8 cellular contexts compared by ENCODE assay signal in the genomic region with DNA sequence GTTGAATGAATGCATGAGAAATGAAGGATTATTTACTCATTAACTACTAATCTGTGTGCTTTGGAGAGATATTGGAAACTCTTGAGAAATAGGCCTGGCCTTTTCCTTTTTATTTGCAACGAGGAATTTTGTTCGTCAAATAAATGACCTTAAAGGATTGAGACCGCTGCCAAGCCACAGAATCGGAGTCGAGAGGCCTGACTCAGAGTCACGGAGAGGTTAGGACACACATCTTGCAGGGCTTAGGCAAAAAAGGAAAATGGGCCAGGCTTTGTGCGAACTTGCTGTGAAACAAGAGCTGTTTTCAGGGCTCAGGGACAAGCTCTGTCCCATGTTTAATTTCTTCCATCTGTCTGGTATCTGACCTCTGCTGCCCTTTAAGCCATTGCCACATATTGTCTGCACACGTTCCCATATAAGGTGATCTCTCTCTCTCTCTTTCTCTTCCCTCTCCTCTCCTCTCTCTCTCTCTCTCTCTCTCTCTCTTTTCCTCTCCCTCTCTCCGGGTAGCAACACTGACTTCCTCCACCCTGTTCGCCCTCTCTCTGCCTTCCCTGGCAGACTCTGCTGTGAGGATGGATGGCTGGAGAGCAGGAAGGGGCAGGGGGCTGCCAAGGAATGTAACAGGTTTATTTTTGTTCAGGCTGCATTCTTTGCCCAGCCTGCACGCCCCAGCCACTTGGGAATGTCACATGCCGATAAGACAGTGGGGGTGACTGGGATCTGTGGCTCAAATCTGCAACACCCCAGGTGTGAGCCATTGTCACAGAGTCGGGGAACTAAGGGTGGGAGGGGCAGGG. TPM values are rescaled to one million over a fixed set of nuclear protein-coding genes. Genes with fewer than 3 reads are reported as not detected.
DNase-seq lines count a peak whose midpoint lies in the region; ATAC-seq, FAIRE-seq and TF ChIP-seq lines count a peak whose summit lies in the region.

No MANE protein-coding gene starts in this region.

- peak overlapping the region; percentile 68 to 89 (median 89) for H3K27ac ChIP-seq in thyroid gland

- peaks cover 4 to 46% of the 10 kb centered on the region in 2 donors for H3K4me1 ChIP-seq in thyroid gland

- H3K36me3 Mint-ChIP-seq in activated T-cell treated with anti-CD3 and anti-CD28 coated beads, Interleukin-2, amount 50 U/mL, for 4 hours (ENCODE audit: insufficient read depth): no peaks in the 10 kb centered on the region

- peaks cover 11% of the 10 kb centered on the region for H3K27me3 Mint-ChIP-seq in activated T-cell treated with anti-CD3 and anti-CD28 coated beads, Interleukin-2, amount 50 U/mL, for 4 hours (ENCODE audit: low read depth)

- intact Hi-C loops in thyroid gland (cut with DNase I): no loop called here

- DNase-seq in LHCN-M2 (ENCODE audit: low read depth): peak; percentile 96
- DNase-seq in bronchial epithelial cell (ENCODE audit: low read depth): peak; percentile 94
- DNase-seq in left kidney (ENCODE audit: low read depth, low spot score): peak; percentile 69
- DNase-seq in thyroid gland: peak; percentile 60 to 71
- no peak for DNase-seq in activated T-cell treated with anti-CD3 and anti-CD28 coated beads, Interleukin-2, amount 50 U/mL, for 4 hours
- no peak for DNase-seq in HT-29 (ENCODE audit: low spot score)

- WGBS in thyroid gland, 2 donors: 27 to 36% methylated on average over 12 to 13 of the region's 13 CpGs

- H3K9me3 ChIP-seq in thyroid gland: no peaks in the 10 kb centered on the region

- no peak for FAIRE-seq in bronchial epithelial cell (lab: Jason Lieb, UNC)

- no peak for TF ChIP-seq POLR2A in thyroid gland (IDR thresholded peaks at IDR 0.05)

- no peaks in the 10 kb centered on the region for H3K27me3 ChIP-seq in bronchial epithelial cell (ENCODE audit: control insufficient read depth, insufficient read depth, low read length)
- H3K27me3 ChIP-seq in thyroid gland: no peaks in the 10 kb centered on the region

- H3K4me3 ChIP-seq in bronchial epithelial cell (ENCODE audit: low read depth, low read length) (peak overlapping the region; percentile 5), thyroid gland (replicated peaks in 1 of 3) (no peak overlapping the region)

- TF ChIP-seq CTCF in bronchial epithelial cell (IDR thresholded peaks at IDR 0.05; ENCODE audit: insufficient read depth, low read length, severe bottlenecking) (no peak), thyroid gland (IDR thresholded peaks at IDR 0.05) (peak in 3 of 6 experiments; percentile 35 to 45 (median 37))

- H3K9me3 Mint-ChIP-seq in activated T-cell treated with anti-CD3 and anti-CD28 coated beads, Interleukin-2, amount 50 U/mL, for 4 hours: no peaks in the 10 kb centered on the region

- H3K4me1 Mint-ChIP-seq in activated T-cell treated with anti-CD3 and anti-CD28 coated beads, Interleukin-2, amount 50 U/mL, for 4 hours (ENCODE audit: low read depth): no peaks in the 10 kb centered on the region

- H3K4me3 Mint-ChIP-seq in activated T-cell treated with anti-CD3 and anti-CD28 coated beads, Interleukin-2, amount 50 U/mL, for 4 hours: no peak overlapping the region

- H3K36me3 ChIP-seq in bronchial epithelial cell (ENCODE audit: control insufficient read depth, insufficient read depth, low read length) (no peaks in the 10 kb centered on the region), thyroid gland (no peaks in the 10 kb centered on the region)

- no peak for ATAC-seq in activated T-cell treated with anti-CD3 and anti-CD28 coated beads, Interleukin-2, amount 50 U/mL, for 4 hours
- ATAC-seq in HG03460 (IDR thresholded peaks at IDR 0.05; ENCODE audit: unreplicated experiment) (no peak), GM18511 (IDR thresholded peaks at IDR 0.05; ENCODE audit: unreplicated experiment) (no peak)

RNA-seq across cellular contexts. Expression of a gene that starts 14.9 kb away (rescaled TPM):
- 15.5 and 16.9 TPM in 2 replicates for total RNA-seq in LHCN-M2 (2014; rRNA removed)
- polyA plus RNA-seq in LHCN-M2 (2012): 4.1 TPM
- 5.8 and 9.5 TPM in 2 replicates for total RNA-seq in bronchial epithelial cell
- total RNA-seq in thyroid gland: 10 to 100 TPM; 21.6 to 36.0 (median 29.5) TPM
- total RNA-seq in activated T-cell treated with anti-CD3 and anti-CD28 coated beads, Interleukin-2, amount 50 U/mL, for 4 hours: 1 to 10 TPM; 1.7 to 2.0 (median 1.7) TPM
- total RNA-seq in HT-29 (2014; rRNA removed; shearing (Covaris generic)): 5.5 and 5.8 TPM in 2 replicates

Comparison
In these comparisons a context has a peak if more than half of its experiments do, and no peak if none do; other contexts are left out.
1. DNase-seq: peak in LHCN-M2 (single experiment), bronchial epithelial cell (single experiment), left kidney (single experiment) and thyroid gland (2 of 2); none in activated T-cell treated with anti-CD3 and anti-CD28 coated beads, Interleukin-2, amount 50 U/mL, for 4 hours (single experiment) and HT-29 (single experiment).